ENCODE assay signal across 8 cellular contexts in genomic region chr15:39782441-39783138, GRCh38. TPM values are rescaled to one million over a fixed set of nuclear protein-coding genes. Genes with fewer than 3 reads are reported as not detected.
DNase-seq lines count a peak whose midpoint lies in the region; ATAC-seq and TF ChIP-seq lines count a peak whose summit lies in the region.

TSS of gene FSIP1 (minus strand) at chr15:39782841. CDS start at chr15:39776524, 6,317 bp downstream.

- H3K27me3 ChIP-seq in H7 (ENCODE audit: control insufficient read depth, insufficient read depth, low read length) (no peaks in the 10 kb centered on the region), Loucy (ENCODE audit: insufficient read depth, low read length, poor library complexity, severe bottlenecking) (no peaks in the 10 kb centered on the region), RWPE2 (ENCODE audit: insufficient read depth, poor library complexity, severe bottlenecking) (no peaks in the 10 kb centered on the region), neural cell (ENCODE audit: insufficient read depth, low read depth, low read length) (no peaks in the 10 kb centered on the region)

- ATAC-seq in RWPE2 (ENCODE audit: low read depth), result peak; percentile 94
- peak; percentile 99 for ATAC-seq in stimulated activated naive CD8-positive, alpha-beta T cell treated with anti-CD3 and anti-CD28 coated beads, Interleukin-15, amount 100 ng/mL, for 72 hours

- H3K27ac ChIP-seq in RWPE2 (ENCODE audit: poor library complexity, severe bottlenecking) (peak within 1 kb of the TSS; percentile 37), neural cell (ENCODE audit: low read length) (peak within 1 kb of the TSS; percentile 81)

- peak; percentile 50 for TF ChIP-seq RAD21 in neural cell (conservative IDR thresholded peaks at IDR 0.05)

- H3K79me2 ChIP-seq in Loucy (ENCODE audit: insufficient read depth, low read length) (peaks cover 27% of the 10 kb centered on the region), neural cell (replicated peaks; ENCODE audit: insufficient read depth, low read length) (peaks cover 15% of the 10 kb centered on the region)

- no peak for TF ChIP-seq CTCF in Loucy (conservative IDR thresholded peaks at IDR 0.05; ENCODE audit: low read length)
- no peak for TF ChIP-seq CTCF in RWPE2 (IDR thresholded peaks at IDR 0.05; ENCODE audit: poor library complexity, severe bottlenecking)
- no peak for TF ChIP-seq CTCF in neural cell (IDR thresholded peaks at IDR 0.05; ENCODE audit: poor library complexity, severe bottlenecking)

- H3K4me1 ChIP-seq in Loucy (ENCODE audit: insufficient read depth, low read length, poor library complexity, severe bottlenecking) (peaks cover 69% of the 10 kb centered on the region), RWPE2 (ENCODE audit: insufficient read depth, poor library complexity, severe bottlenecking) (peaks cover 28% of the 10 kb centered on the region)

- H3K36me3 ChIP-seq in H7 (replicated peaks; ENCODE audit: control insufficient read depth, insufficient read depth, low read length) (no peaks in the 10 kb centered on the region), Loucy (ENCODE audit: insufficient read depth, low read length) (no peaks in the 10 kb centered on the region), RWPE2 (ENCODE audit: low read depth) (no peaks in the 10 kb centered on the region), neural cell (ENCODE audit: insufficient read depth, low read length) (no peaks in the 10 kb centered on the region)

- no peaks in the 10 kb centered on the region for H3K9me2 ChIP-seq in Loucy (replicated peaks; ENCODE audit: low read depth, low read length)
- H3K9me2 ChIP-seq in neural cell (ENCODE audit: insufficient read depth, low read length), result no peaks in the 10 kb centered on the region

- peak; percentile 69 for TF ChIP-seq EP300 in neural cell (conservative IDR thresholded peaks at IDR 0.05; ENCODE audit: poor library complexity, severe bottlenecking)

- no peaks in the 10 kb centered on the region for H4K20me1 ChIP-seq in Loucy (ENCODE audit: insufficient read depth, low read length, poor library complexity, severe bottlenecking)
- H4K20me1 ChIP-seq in neural cell (ENCODE audit: insufficient read depth), result no peaks in the 10 kb centered on the region

- peak within 1 kb of the TSS; percentile 55 to 97 for H3K27ac Mint-ChIP-seq in stimulated activated naive CD8-positive, alpha-beta T cell treated with anti-CD3 and anti-CD28 coated beads, Interleukin-15, amount 100 ng/mL, for 72 hours

- no peaks in the 10 kb centered on the region for H3K27me3 Mint-ChIP-seq in stimulated activated naive CD8-positive, alpha-beta T cell treated with anti-CD3 and anti-CD28 coated beads, Interleukin-15, amount 100 ng/mL, for 72 hours

- H3K4me2 ChIP-seq in Loucy (ENCODE audit: low read depth, low read length, poor library complexity, severe bottlenecking), result peak within 1 kb of the TSS; percentile 88
- H3K4me2 ChIP-seq in neural cell (ENCODE audit: low read length), result peak within 1 kb of the TSS; percentile 70

- no peaks in the 10 kb centered on the region for H3K9me3 ChIP-seq in Loucy (ENCODE audit: insufficient read depth, low read depth, low read length)
- no peaks in the 10 kb centered on the region for H3K9me3 ChIP-seq in RWPE2 (ENCODE audit: severe bottlenecking)
- no peaks in the 10 kb centered on the region for H3K9me3 ChIP-seq in neural cell (ENCODE audit: low read length)

- H3K4me3 ChIP-seq in H7 (ENCODE audit: insufficient read depth, low read depth, low read length) (peak within 1 kb of the TSS; percentile 77), Loucy (ENCODE audit: low read length, poor library complexity, severe bottlenecking) (peak within 1 kb of the TSS; percentile 81), RWPE2 (ENCODE audit: severe bottlenecking) (peak within 1 kb of the TSS; percentile 83), neural cell (ENCODE audit: low read length) (peak within 1 kb of the TSS; percentile 77)

- H3K9me3 Mint-ChIP-seq in stimulated activated naive CD8-positive, alpha-beta T cell treated with anti-CD3 and anti-CD28 coated beads, Interleukin-15, amount 100 ng/mL, for 72 hours, result no peaks in the 10 kb centered on the region

- H2AFZ ChIP-seq in Loucy (ENCODE audit: low read length) (peak within 1 kb of the TSS; percentile 84), neural cell (ENCODE audit: low read depth, low read length) (peak within 1 kb of the TSS; percentile 67)

- DNase-seq in ELR (ENCODE audit: low read depth), result peak; percentile 98
- DNase-seq in H7, result peak; percentile 98
- peak; percentile 99 for DNase-seq in RWPE2 (ENCODE audit: low spot score)
- DNase-seq in activated effector memory CD4-positive, alpha-beta T cell treated with anti-CD3 and anti-CD28 coated beads, Interleukin-2, amount 50 U/mL, for 16 hours, result peak; percentile 98
- peak; percentile 90 for DNase-seq in fibroblast of the conjunctiva (ENCODE audit: low read depth)
- DNase-seq in stimulated activated naive CD8-positive, alpha-beta T cell treated with anti-CD3 and anti-CD28 coated beads, Interleukin-15, amount 100 ng/mL, for 72 hours, result peak; percentile 97 to 98

- no peaks in the 10 kb centered on the region for H3F3A ChIP-seq in Loucy (ENCODE audit: low read depth)
- H3F3A ChIP-seq in neural cell (ENCODE audit: insufficient read depth, low read length, poor library complexity, severe bottlenecking), result no peaks in the 10 kb centered on the region

- H3K4me1 Mint-ChIP-seq in stimulated activated naive CD8-positive, alpha-beta T cell treated with anti-CD3 and anti-CD28 coated beads, Interleukin-15, amount 100 ng/mL, for 72 hours, result peaks cover 47% of the 10 kb centered on the region

- H3K4me3 Mint-ChIP-seq in stimulated activated naive CD8-positive, alpha-beta T cell treated with anti-CD3 and anti-CD28 coated beads, Interleukin-15, amount 100 ng/mL, for 72 hours, result peak within 1 kb of the TSS; percentile 66 to 84

- H3K9ac ChIP-seq in Loucy (ENCODE audit: low read depth, low read length, poor library complexity, severe bottlenecking) (peak within 1 kb of the TSS; percentile 80), neural cell (ENCODE audit: low read length) (peak within 1 kb of the TSS; percentile 80)

TF ChIP-seq in neural cell, 6 proteins besides CTCF, POLR2A, EP300 and RAD21:
- peak; percentile 70 for TF ChIP-seq REST (IDR thresholded peaks at IDR 0.05; ENCODE audit: borderline replicate concordance)
- peak; percentile 87 for TF ChIP-seq MXI1 (conservative IDR thresholded peaks at IDR 0.05; ENCODE audit: poor library complexity, severe bottlenecking)
- TF ChIP-seq TAF1 (IDR thresholded peaks at IDR 0.05; ENCODE audit: low read depth), result peak; percentile 66
- no peak for TF ChIP-seq SMC3 (conservative IDR thresholded peaks at IDR 0.05; ENCODE audit: poor library complexity)
- TF ChIP-seq EZH2 (IDR thresholded peaks at IDR 0.05; ENCODE audit: borderline replicate concordance, insufficient read depth, low read length, poor library complexity, severe bottlenecking), result no peak
- TF ChIP-seq POLR2AphosphoS5 (IDR thresholded peaks at IDR 0.05), result peak; percentile 81

RNA-seq across cellular contexts. Expression of gene FSIP1, which starts in this region (rescaled TPM):
- 0.15 and 0.52 TPM in 2 replicates for total RNA-seq in H7 (2014; rRNA removed; shearing (Covaris generic))
- 3.8 and 4.1 TPM in 2 replicates for polyA plus RNA-seq in neural cell
- polyA minus RNA-seq in neural cell, result 11.7 and 16.9 TPM in 2 replicates

Comparison
In these comparisons a context has a peak if more than half of its experiments do, and no peak if none do; other contexts are left out.
1. Peak in every context shown above with its lines: DNase-seq, ATAC-seq, H3K4me3 ChIP-seq and H3K27ac ChIP-seq.
2. Peak in DNase-seq and H3K4me3 ChIP-seq in H7; RNA of the gene not detected or under 1 TPM.